Comparison of ENCODE assay signal across 8 cellular contexts in genomic region chr20:10090588-10091166, GRCh38. TPM values are rescaled to one million over a fixed set of nuclear protein-coding genes. Genes with fewer than 3 reads are reported as not detected.
DNase-seq lines count a peak whose midpoint lies in the region; ATAC-seq and TF ChIP-seq lines count a peak whose summit lies in the region.

No MANE protein-coding gene starts in this region.

- no CpG with 5 or more reads among the region's 2 CpGs for WGBS in neuronal stem cell (ENCODE audit: extremely low coverage in 2 of 2, insufficient read length in 2 of 2, insufficient replicate concordance in 1 of 2), 2 donors

- H3K4ac ChIP-seq in neuronal stem cell (ENCODE audit: low read length): no peak overlapping the region

- H3K9ac ChIP-seq in fibroblast of lung (ENCODE audit: insufficient read depth, low read length) (no peak overlapping the region), neuronal stem cell (ENCODE audit: low read depth, low read length, poor library complexity) (no peak overlapping the region)

- peak; percentile 7 for DNase-seq in activated T-cell treated with anti-CD3 and anti-CD28 coated beads, Interleukin-2, amount 50 U/mL, for 4 hours
- no peak for DNase-seq in activated T-cell treated with anti-CD3 and anti-CD28 coated beads, Interleukin-2, amount 50 U/mL, for 24 hours
- DNase-seq in NCI-H1694 (lab: John Stamatoyannopoulos, UW): peak; percentile 61
- peak; percentile 51 to 78 for DNase-seq in fibroblast of lung (ENCODE audit: low read depth in 2 of 2)
- DNase-seq in neuronal stem cell (ENCODE audit: low spot score): peak; percentile 27
- DNase-seq in NCI-H226: no peak

- peaks cover 11% of the 10 kb centered on the region for H3K27me3 Mint-ChIP-seq in activated T-cell treated with anti-CD3 and anti-CD28 coated beads, Interleukin-2, amount 50 U/mL, for 4 hours (ENCODE audit: low read depth)
- peaks cover 11% of the 10 kb centered on the region for H3K27me3 Mint-ChIP-seq in activated T-cell treated with anti-CD3 and anti-CD28 coated beads, Interleukin-2, amount 50 U/mL, for 24 hours

- H3K27ac Mint-ChIP-seq in activated T-cell treated with anti-CD3 and anti-CD28 coated beads, Interleukin-2, amount 50 U/mL, for 24 hours: no peak overlapping the region

- no peaks in the 10 kb centered on the region for H3K27me3 ChIP-seq in fibroblast of lung (ENCODE audit: control insufficient read depth, insufficient read depth, low read length)
- no peaks in the 10 kb centered on the region for H3K27me3 ChIP-seq in neuronal stem cell (ENCODE audit: control insufficient read depth in 3 of 3, insufficient read depth in 3 of 3, low read depth in 1 of 3, low read length in 3 of 3)

- no peak overlapping the region for H4K8ac ChIP-seq in neuronal stem cell (ENCODE audit: low read depth, low read length)

- H2AK5ac ChIP-seq in neuronal stem cell (ENCODE audit: low read depth, low read length): no peak overlapping the region

- no peak overlapping the region for H3K14ac ChIP-seq in neuronal stem cell (ENCODE audit: low read length)

- no peak overlapping the region for H3K23ac ChIP-seq in neuronal stem cell (ENCODE audit: low read depth, low read length, poor library complexity)

- H3K27ac ChIP-seq in fibroblast of lung (ENCODE audit: insufficient read depth, low read length) (no peak overlapping the region), neuronal stem cell (replicated peaks; ENCODE audit: low read length) (no peak overlapping the region)

- H3K36me3 Mint-ChIP-seq in activated T-cell treated with anti-CD3 and anti-CD28 coated beads, Interleukin-2, amount 50 U/mL, for 4 hours (ENCODE audit: insufficient read depth): no peaks in the 10 kb centered on the region
- H3K36me3 Mint-ChIP-seq in activated T-cell treated with anti-CD3 and anti-CD28 coated beads, Interleukin-2, amount 50 U/mL, for 24 hours (ENCODE audit: low read depth): no peaks in the 10 kb centered on the region

- H3K4me1 ChIP-seq in fibroblast of lung (ENCODE audit: control insufficient read depth, extremely low read depth, insufficient read depth, low read length) (peaks cover 7% of the 10 kb centered on the region), neuronal stem cell (ENCODE audit: control insufficient read depth in 2 of 2, insufficient read depth in 1 of 2, low read depth in 1 of 2, low read length in 2 of 2) (no peaks in the 10 kb centered on the region)

- H3K36me3 ChIP-seq in fibroblast of lung (ENCODE audit: control insufficient read depth, insufficient read depth, low read length) (no peaks in the 10 kb centered on the region), neuronal stem cell (replicated peaks in 1 of 2; ENCODE audit: control insufficient read depth in 2 of 2, insufficient read depth in 2 of 2, low read length in 2 of 2) (no peaks in the 10 kb centered on the region)

- H3K9me3 ChIP-seq in fibroblast of lung (ENCODE audit: control insufficient read depth, insufficient read depth, low read depth, low read length) (no peaks in the 10 kb centered on the region), neuronal stem cell (replicated peaks in 1 of 2; ENCODE audit: control insufficient read depth in 2 of 2, insufficient read depth in 1 of 2, low read depth in 1 of 2, low read length in 2 of 2) (no peaks in the 10 kb centered on the region)

- H2BK15ac ChIP-seq in neuronal stem cell (ENCODE audit: low read length): peak overlapping the region; percentile 39

- H3K79me1 ChIP-seq in neuronal stem cell (ENCODE audit: low read depth, low read length): no peaks in the 10 kb centered on the region

- H3K18ac ChIP-seq in neuronal stem cell (ENCODE audit: low read length): no peak overlapping the region

- no peaks in the 10 kb centered on the region for H3K9me3 Mint-ChIP-seq in activated T-cell treated with anti-CD3 and anti-CD28 coated beads, Interleukin-2, amount 50 U/mL, for 4 hours
- H3K9me3 Mint-ChIP-seq in activated T-cell treated with anti-CD3 and anti-CD28 coated beads, Interleukin-2, amount 50 U/mL, for 24 hours: no peaks in the 10 kb centered on the region

- H2AFZ ChIP-seq in fibroblast of lung (ENCODE audit: low read length): no peak overlapping the region
- no peak overlapping the region for H2AFZ ChIP-seq in neuronal stem cell (ENCODE audit: low read length)

- H3K4me1 Mint-ChIP-seq in activated T-cell treated with anti-CD3 and anti-CD28 coated beads, Interleukin-2, amount 50 U/mL, for 4 hours (ENCODE audit: low read depth): no peaks in the 10 kb centered on the region
- no peaks in the 10 kb centered on the region for H3K4me1 Mint-ChIP-seq in activated T-cell treated with anti-CD3 and anti-CD28 coated beads, Interleukin-2, amount 50 U/mL, for 24 hours (ENCODE audit: low read depth)

- no peak overlapping the region for H2BK5ac ChIP-seq in neuronal stem cell (ENCODE audit: low read length)

- no peak overlapping the region for H4K91ac ChIP-seq in neuronal stem cell (ENCODE audit: low read depth, low read length, poor library complexity)

- TF ChIP-seq CTCF in WI38 (IDR thresholded peaks at IDR 0.05; ENCODE audit: low read depth, low read length) (peak; percentile 65), fibroblast of lung (conservative IDR thresholded peaks at IDR 0.05 in 1 of 2, IDR thresholded peaks at IDR 0.05 in 1 of 2; ENCODE audit: low read depth in 1 of 2, low read length in 2 of 2) (peak; percentile 82 to 89)

- no peak overlapping the region for H3K4me3 ChIP-seq in WI38 (ENCODE audit: low read depth, low read length)
- H3K4me3 ChIP-seq in fibroblast of lung (replicated peaks in 1 of 4; ENCODE audit: control extremely low read depth in 1 of 4, insufficient read depth in 1 of 4, low read depth in 3 of 4, low read length in 4 of 4): no peak overlapping the region
- no peak overlapping the region for H3K4me3 ChIP-seq in neuronal stem cell (ENCODE audit: low read length in 2 of 2)

- H3K4me2 ChIP-seq in fibroblast of lung (ENCODE audit: extremely low read depth, insufficient read depth, low read length): no peak overlapping the region
- no peak overlapping the region for H3K4me2 ChIP-seq in neuronal stem cell (ENCODE audit: insufficient read depth, low read length, poor library complexity, severe bottlenecking)

- H3K4me3 Mint-ChIP-seq in activated T-cell treated with anti-CD3 and anti-CD28 coated beads, Interleukin-2, amount 50 U/mL, for 4 hours: no peak overlapping the region
- H3K4me3 Mint-ChIP-seq in activated T-cell treated with anti-CD3 and anti-CD28 coated beads, Interleukin-2, amount 50 U/mL, for 24 hours: no peak overlapping the region

- no peak overlapping the region for H2BK12ac ChIP-seq in neuronal stem cell (ENCODE audit: low read length)

- H3K79me2 ChIP-seq in fibroblast of lung (ENCODE audit: control insufficient read depth, insufficient read depth, low read length): no peaks in the 10 kb centered on the region

- no peak for ATAC-seq in activated T-cell treated with anti-CD3 and anti-CD28 coated beads, Interleukin-2, amount 50 U/mL, for 4 hours
- ATAC-seq in HG02759 (IDR thresholded peaks at IDR 0.05; ENCODE audit: unreplicated experiment): peak; percentile 81

- H2BK120ac ChIP-seq in neuronal stem cell (ENCODE audit: low read depth, low read length): no peak overlapping the region

- no peaks in the 10 kb centered on the region for H4K20me1 ChIP-seq in fibroblast of lung (ENCODE audit: control insufficient read depth, extremely low read depth, insufficient read depth, low read length)

RNA-seq across cellular contexts. Expression of gene ANKEF1, which starts 55.9 kb away (rescaled TPM):
- total RNA-seq in activated T-cell treated with anti-CD3 and anti-CD28 coated beads, Interleukin-2, amount 50 U/mL, for 4 hours: 1 to 10 TPM in 2 of 3 donors, under 1 TPM in 1; 0.30 to 2.3 (median 1.6) TPM
- 2.3 and 3.5 TPM in 2 replicates for total RNA-seq in fibroblast of lung
- polyA plus RNA-seq in fibroblast of lung: 1.6 and 2.0 TPM in 2 replicates
- polyA plus RNA-seq in fibroblast of lung (2012): 1.3 and 1.5 TPM in 2 replicates
- 0.07 TPM in 1 of 2 replicates, not detected in the other for polyA minus RNA-seq in fibroblast of lung (ENCODE audit: low replicate concordance)
- 3.8 TPM for polyA plus RNA-seq in neuronal stem cell (2013, experiment 1 of 2)
- polyA plus RNA-seq in neuronal stem cell (2013, experiment 2 of 2): 4.2 TPM

Comparison
In these comparisons a context has a peak if more than half of its experiments do, and no peak if none do; other contexts are left out.
1. DNase-seq: peak in activated T-cell treated with anti-CD3 and anti-CD28 coated beads, Interleukin-2, amount 50 U/mL, for 4 hours (single experiment), NCI-H1694 (single experiment), fibroblast of lung (2 of 2) and neuronal stem cell (single experiment); none in activated T-cell treated with anti-CD3 and anti-CD28 coated beads, Interleukin-2, amount 50 U/mL, for 24 hours (single experiment) and NCI-H226 (single experiment).